In genomic region chr6:143271024-143271423, GRCh38 we compare ENCODE assay signal across 14 cellular contexts.
DNase-seq lines count a peak whose midpoint lies in the region; ATAC-seq and TF ChIP-seq lines count a peak whose summit lies in the region.
"Had no signal": no experiment of that assay in that cellular context is flagged by ENCODE, and none has a peak within 500 bp of the region (broad histone marks: within the 10 kb centered on the region; RNA-seq: fewer than 3 reads in every experiment).

No MANE protein-coding gene starts in this region.

- no peaks in the 10 kb centered on the region for H3K4me1 ChIP-seq in A673 (ENCODE audit: insufficient read depth, low read length, poor library complexity, severe bottlenecking)

- TF ChIP-seq CTCF in A673 (conservative IDR thresholded peaks at IDR 0.05; ENCODE audit: low read depth, low read length) (no peak), astrocyte of the spinal cord (IDR thresholded peaks at IDR 0.05; ENCODE audit: low read depth, low read length) (no peak)

- no peak overlapping the region for H3K27ac Mint-ChIP-seq in activated CD4-positive, alpha-beta T cell treated with anti-CD3 and anti-CD28 coated beads for 36 hours
- H3K27ac Mint-ChIP-seq: activated T-cell treated with anti-CD3 and anti-CD28 coated beads, Interleukin-2, amount 50 U/mL, for 72 hours had no signal

- no TSS peak for BruUV-seq in A673 (replicated peaks; lab: Mats Ljungman, UMichigan)

- in situ Hi-C loops in astrocyte of the spinal cord (cut with HindIII; ENCODE audit: low sequenced_read_pairs), result no loop called here

- ATAC-seq in activated CD4-positive, alpha-beta T cell treated with anti-CD3 and anti-CD28 coated beads for 36 hours, result no peak
- no peak for ATAC-seq in GM18870 (IDR thresholded peaks at IDR 0.05; ENCODE audit: unreplicated experiment)
- ATAC-seq in GM19324 (IDR thresholded peaks at IDR 0.05; ENCODE audit: low FRiP score, unreplicated experiment), result no peak
- no peak for ATAC-seq in HG03039 (IDR thresholded peaks at IDR 0.05; ENCODE audit: unreplicated experiment)
- ATAC-seq: activated T-cell treated with anti-CD3 and anti-CD28 coated beads, Interleukin-2, amount 50 U/mL, for 72 hours; left colon had no signal

- no peaks in the 10 kb centered on the region for H3K27me3 ChIP-seq in A673 (replicated peaks; ENCODE audit: insufficient read depth, low read depth, low read length, poor library complexity)
- H3K27me3 ChIP-seq: dorsolateral prefrontal cortex had no signal

- no peaks in the 10 kb centered on the region for H3K36me3 ChIP-seq in A673 (ENCODE audit: insufficient read depth, low read length, poor library complexity, severe bottlenecking)

- H3K4me3 ChIP-seq in A673 (ENCODE audit: low read depth, low read length, poor library complexity, severe bottlenecking), result no peak overlapping the region
- H3K4me3 ChIP-seq in astrocyte of the spinal cord (ENCODE audit: low read depth, low read length), result no peak overlapping the region
- H3K4me3 ChIP-seq: dorsolateral prefrontal cortex had no signal

- DNase-seq in A673 (ENCODE audit: low spot score) (peak; percentile 17), HK-2 (ENCODE audit: unreplicated experiment) (peak; percentile 44), astrocyte of the spinal cord (ENCODE audit: low read depth, low spot score) (peak; percentile 64), hepatic stellate cell (ENCODE audit: low spot score) (peak; percentile 63)
- no peak for DNase-seq in activated CD4-positive, alpha-beta T cell treated with anti-CD3 and anti-CD28 coated beads for 36 hours
- DNase-seq: activated T-cell treated with anti-CD3 and anti-CD28 coated beads, Interleukin-2, amount 50 U/mL, for 72 hours; NCI-H774; stimulated activated CD8-positive, alpha-beta memory T cell treated with anti-CD3 and anti-CD28 coated beads, Interleukin-4, amount 100 ng/mL, for 48 hours had no signal

- H3K27me3 Mint-ChIP-seq in activated CD4-positive, alpha-beta T cell treated with anti-CD3 and anti-CD28 coated beads for 36 hours, result no peaks in the 10 kb centered on the region

- H3K9me3 Mint-ChIP-seq in activated CD4-positive, alpha-beta T cell treated with anti-CD3 and anti-CD28 coated beads for 36 hours (ENCODE audit: low read depth), result peaks cover 5% of the 10 kb centered on the region

- H3K36me3 Mint-ChIP-seq in activated CD4-positive, alpha-beta T cell treated with anti-CD3 and anti-CD28 coated beads for 36 hours (ENCODE audit: low read depth), result peaks cover 6% of the 10 kb centered on the region

- POLR2A ChIA-PET in A673 (lab: Charles Lee; ENCODE audit: low non-redundant PET), result no interaction called here
- POLR2A ChIA-PET in activated CD4-positive, alpha-beta T cell treated with anti-CD3 and anti-CD28 coated beads for 36 hours (lab: Charles Lee), result no interaction called here

- no peak overlapping the region for H3K4me3 Mint-ChIP-seq in activated CD4-positive, alpha-beta T cell treated with anti-CD3 and anti-CD28 coated beads for 36 hours
- H3K4me3 Mint-ChIP-seq: activated T-cell treated with anti-CD3 and anti-CD28 coated beads, Interleukin-2, amount 50 U/mL, for 72 hours had no signal

- no peak overlapping the region for H3K27ac ChIP-seq in A673 (ENCODE audit: low read depth, low read length, poor library complexity, severe bottlenecking)
- H3K27ac ChIP-seq: C4-2B, dorsolateral prefrontal cortex had no signal

- CTCF ChIA-PET in A673 (lab: Charles Lee), result no interaction called here
- CTCF ChIA-PET in activated CD4-positive, alpha-beta T cell treated with anti-CD3 and anti-CD28 coated beads for 36 hours (lab: Charles Lee), result no interaction called here

- no peaks in the 10 kb centered on the region for H3K4me1 Mint-ChIP-seq in activated CD4-positive, alpha-beta T cell treated with anti-CD3 and anti-CD28 coated beads for 36 hours

- intact Hi-C loops in A673 (cut with micrococcal nuclease; ENCODE audit: unreplicated experiment), result no loop called here
- intact Hi-C loops in activated CD4-positive, alpha-beta T cell treated with anti-CD3 and anti-CD28 coated beads for 36 hours (cut with DNase I, micrococcal nuclease), result no loop called here

- no peaks in the 10 kb centered on the region for H3K9me3 ChIP-seq in A673 (ENCODE audit: low read depth, low read length, poor library complexity, severe bottlenecking)
